In genomic region chr20:59645761-59646171, GRCh38 we compare ENCODE assay signal across 16 cellular contexts. TPM values are rescaled to one million over a fixed set of nuclear protein-coding genes. Genes with fewer than 3 reads are reported as not detected.
DNase-seq lines count a peak whose midpoint lies in the region; ATAC-seq, FAIRE-seq and TF ChIP-seq lines count a peak whose summit lies in the region.
"Had no signal": no experiment of that assay in that cellular context is flagged by ENCODE, and none has a peak within 500 bp of the region (broad histone marks: within the 10 kb centered on the region; RNA-seq: fewer than 3 reads in every experiment).

No MANE protein-coding gene starts in this region.

- DNase-seq in DMS53 (lab: John Stamatoyannopoulos, UW) = peak; percentile 9
- DNase-seq in DMS53 treated with DMSO at 0.1 percent for 48 hours (lab: John Stamatoyannopoulos, UW; ENCODE audit: unreplicated experiment) = no peak
- DNase-seq in SHP77 (lab: John Stamatoyannopoulos, UW) = peak; percentile 40 to 57
- no peak for DNase-seq in Right ventricle myocardium superior
- peak; percentile 85 for DNase-seq in superior temporal gyrus (ENCODE audit: extremely low spot score)
- DNase-seq in H54 (ENCODE audit: insufficient read length, low spot score) = no peak
- DNase-seq in GDM1 (lab: John Stamatoyannopoulos, UW) = no peak
- DNase-seq: activated CD4-positive, alpha-beta T cell treated with anti-CD3 and anti-CD28 coated beads for 36 hours; activated effector memory CD4-positive, alpha-beta T cell treated with Interleukin-2 at 50 U/mL for 16 hours; esophagus squamous epithelium; NCI-H1417; NCI-H69; testis had no signal

- ATAC-seq in Right ventricle myocardium superior (ENCODE audit: poor library complexity) (peak; percentile 63), HG02973 (IDR thresholded peaks at IDR 0.05; ENCODE audit: unreplicated experiment) (no peak)
- ATAC-seq: activated CD4-positive, alpha-beta T cell treated with anti-CD3 and anti-CD28 coated beads for 36 hours had no signal

- no peak for FAIRE-seq in H54 (lab: Jason Lieb, UNC)

- intact Hi-C loops in Right ventricle myocardium superior (cut with DNase I) = no loop called here

- TF ChIP-seq POLR2A in H54 (IDR thresholded peaks at IDR 0.05; ENCODE audit: low read depth, low read length) = no peak

RNA-seq across cellular contexts. Expression of gene PHACTR3, which starts 41.4 kb away (rescaled TPM):
- 10.0 TPM for total RNA-seq in Right ventricle myocardium superior
- total RNA-seq: A172; activated CD4-positive, alpha-beta T cell treated with anti-CD3 and anti-CD28 coated beads for 36 hours; myocyte had no signal

Comparison
In these comparisons a context has a peak if more than half of its experiments do, and no peak if none do; other contexts are left out.
1. DNase-seq: peak in DMS53 (single experiment), SHP77 (2 of 2) and superior temporal gyrus (single experiment); none in DMS53 treated with DMSO at 0.1 percent for 48 hours (single experiment), Right ventricle myocardium superior (single experiment), H54 (single experiment) and GDM1 (single experiment).